In the genomic region with DNA sequence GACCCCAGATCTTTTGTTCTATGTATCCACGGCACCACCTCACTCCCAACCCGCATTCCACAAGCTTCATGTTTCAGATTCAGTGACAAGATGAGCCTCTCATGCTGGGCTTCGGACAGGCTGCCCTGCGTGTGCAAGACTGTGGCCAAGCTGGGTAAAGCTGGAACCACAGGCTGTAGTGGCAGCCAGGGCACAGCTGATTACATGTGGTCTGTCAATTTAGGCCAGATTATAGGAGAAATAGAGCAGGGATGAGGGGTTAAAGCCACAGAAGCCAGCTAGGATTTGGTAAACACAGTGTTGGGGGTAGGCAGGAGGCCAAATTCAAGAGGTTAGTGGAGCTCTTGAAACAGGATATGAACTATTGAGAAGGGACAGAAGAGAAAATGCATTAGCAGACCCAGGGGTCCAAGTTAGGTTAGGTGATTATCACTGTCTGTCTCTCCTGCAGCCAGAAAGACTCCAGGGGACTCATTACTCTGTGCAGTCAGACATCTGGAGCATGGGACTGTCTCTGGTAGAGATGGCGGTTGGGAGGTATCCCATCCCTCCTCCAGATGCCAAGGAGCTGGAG, we compare ENCODE assay signal across 25 cellular contexts. TPM values are rescaled to one million over a fixed set of nuclear protein-coding genes. Genes with fewer than 3 reads are reported as not detected.
DNase-seq lines count a peak whose midpoint lies in the region; FAIRE-seq and TF ChIP-seq lines count a peak whose summit lies in the region.
"Had no signal": no experiment of that assay in that cellular context is flagged by ENCODE, and none has a peak within 500 bp of the region (broad histone marks: within the 10 kb centered on the region; RNA-seq: fewer than 3 reads in every experiment).

No MANE protein-coding gene starts in this region.

- FAIRE-seq in GM19239 (lab: Jason Lieb, UNC) = no peak
- FAIRE-seq: astrocyte, colon, endometrium, H54, TTC549 had no signal

- H4K91ac ChIP-seq in mesenchymal stem cell (ENCODE audit: low read length) = no peak overlapping the region

- H3K27me3 Mint-ChIP-seq in activated T-cell treated with anti-CD3 and anti-CD28 coated beads, Interleukin-2, amount 50 U/mL, for 24 hours = no peaks in the 10 kb centered on the region
- no peaks in the 10 kb centered on the region for H3K27me3 Mint-ChIP-seq in neural crest cell (ENCODE audit: low read depth)
- H3K27me3 Mint-ChIP-seq: CD4-positive, alpha-beta T cell had no signal

- DNase-seq in activated T-cell treated with anti-CD3 and anti-CD28 coated beads, Interleukin-2, amount 50 U/mL, for 24 hours = no peak
- DNase-seq in activated T-cell treated with anti-CD3 and anti-CD28 coated beads for 4 hours (no peak), astrocyte of the spinal cord (ENCODE audit: low read depth, low spot score) (peak; percentile 16), neural crest cell (ENCODE audit: low read depth, low spot score) (no peak), mesenchymal stem cell (no peak), NCI-H226 (no peak), GM19239 (ENCODE audit: insufficient read length, low spot score) (no peak)
- DNase-seq: activated CD4-positive, alpha-beta T cell treated with anti-CD3 and anti-CD28 coated beads for 48 hours; activated naive CD4-positive, alpha-beta T cell treated with anti-CD3 and anti-CD28 coated beads for 36 hours; CD4-positive, alpha-beta T cell; KG1; left cardiac atrium; mucosa of descending colon; NCI-H2029; NCI-H526 treated with DMSO at 0.1 percent for 48 hours; stimulated activated CD4-positive, alpha-beta T cell treated with anti-CD3 and anti-CD28 coated beads, Interleukin-4, amount 100 ng/mL, for 4 hours; stomach; SW 1271; transverse colon had no signal

- no peak overlapping the region for H2BK12ac ChIP-seq in mesenchymal stem cell (ENCODE audit: low read length in 2 of 2)

- TF ChIP-seq CTCF in HEK293 (tag by site-specific recombination; IDR thresholded peaks at IDR 0.05) (no peak), astrocyte of the spinal cord (IDR thresholded peaks at IDR 0.05; ENCODE audit: low read depth, low read length) (no peak), neural crest cell (conservative IDR thresholded peaks at IDR 0.05) (no peak)

- H3K9me3 ChIP-seq in HEK293 (ENCODE audit: control insufficient read depth, insufficient read depth, low read depth, low read length) (no peaks in the 10 kb centered on the region), mesenchymal stem cell (ENCODE audit: control insufficient read depth, low read length) (no peaks in the 10 kb centered on the region)
- H3K9me3 ChIP-seq: mucosa of descending colon, stomach, transverse colon had no signal

- H3K9me3 Mint-ChIP-seq in activated T-cell treated with anti-CD3 and anti-CD28 coated beads, Interleukin-2, amount 50 U/mL, for 24 hours = no peaks in the 10 kb centered on the region
- H3K9me3 Mint-ChIP-seq in neural crest cell = no peaks in the 10 kb centered on the region
- H3K9me3 Mint-ChIP-seq: activated naive CD4-positive, alpha-beta T cell treated with anti-CD3 and anti-CD28 coated beads for 36 hours; CD4-positive, alpha-beta T cell had no signal

- H3K4me2 ChIP-seq in mesenchymal stem cell (ENCODE audit: low read length, poor library complexity, severe bottlenecking) = no peak overlapping the region

- H3K4me1 ChIP-seq in HEK293 (ENCODE audit: control insufficient read depth, insufficient read depth, low read length) (no peaks in the 10 kb centered on the region), mesenchymal stem cell (ENCODE audit: control insufficient read depth, insufficient read depth, low read depth, low read length) (peaks cover 5% of the 10 kb centered on the region)
- H3K4me1 ChIP-seq: transverse colon had no signal

- H3K18ac ChIP-seq in mesenchymal stem cell (ENCODE audit: low read depth in 1 of 2, low read length in 2 of 2) = no peak overlapping the region

- no peak overlapping the region for H2BK5ac ChIP-seq in mesenchymal stem cell (ENCODE audit: low read depth, low read length, poor library complexity, severe bottlenecking)

- H3K4me3 ChIP-seq in HEK293 (ENCODE audit: low read depth, low read length) (no peak overlapping the region), astrocyte of the spinal cord (ENCODE audit: low read depth, low read length) (no peak overlapping the region), mesenchymal stem cell (ENCODE audit: insufficient read depth in 1 of 2, low read depth in 1 of 2, low read length in 2 of 2) (no peak overlapping the region)
- H3K4me3 ChIP-seq: mucosa of descending colon, stomach, transverse colon had no signal

- in situ Hi-C loops in astrocyte of the spinal cord (cut with HindIII; ENCODE audit: low sequenced_read_pairs) = no loop called here

- H3K23ac ChIP-seq in mesenchymal stem cell (ENCODE audit: low read length in 2 of 2) = no peak overlapping the region

- H3K27ac ChIP-seq in HEK293 (ENCODE audit: extremely low read depth, low read depth, low read length) = no peak overlapping the region
- no peak overlapping the region for H3K27ac ChIP-seq in mesenchymal stem cell (ENCODE audit: low read length, poor library complexity, severe bottlenecking)
- H3K27ac ChIP-seq: stomach, transverse colon had no signal

- H2AK5ac ChIP-seq in mesenchymal stem cell (ENCODE audit: low read length, severe bottlenecking) = no peak overlapping the region

- CTCF ChIA-PET in HEK293 (lab: Yijun Ruan, JAX) = interaction anchor here (0.6 to 2.2 kb wide), 4 partner anchors 14 to 1370 kb away, joined by 3 to 12 read pairs (median 4); a partner anchor contains a TSS

- H2AFZ ChIP-seq in mesenchymal stem cell (ENCODE audit: low read depth, low read length) = no peak overlapping the region

- no peak overlapping the region for H3K9ac ChIP-seq in mesenchymal stem cell (ENCODE audit: low read length)

- peak overlapping the region; percentile 5 for H3K27ac Mint-ChIP-seq in activated T-cell treated with anti-CD3 and anti-CD28 coated beads, Interleukin-2, amount 50 U/mL, for 24 hours
- peak overlapping the region; percentile 51 for H3K27ac Mint-ChIP-seq in neural crest cell (ENCODE audit: unreplicated experiment)
- H3K27ac Mint-ChIP-seq: activated naive CD4-positive, alpha-beta T cell treated with anti-CD3 and anti-CD28 coated beads for 36 hours; CD4-positive, alpha-beta T cell had no signal

- no peak overlapping the region for H3K4ac ChIP-seq in mesenchymal stem cell (ENCODE audit: low read depth in 1 of 2, low read length in 2 of 2)

- H3K27me3 ChIP-seq in mesenchymal stem cell (ENCODE audit: control insufficient read depth in 1 of 2, insufficient read depth in 1 of 2, low read length in 2 of 2) = no peaks in the 10 kb centered on the region
- H3K27me3 ChIP-seq: stomach, transverse colon had no signal

- H2BK15ac ChIP-seq in mesenchymal stem cell (ENCODE audit: low read depth, poor library complexity, severe bottlenecking) = no peak overlapping the region

- no peak overlapping the region for H3K14ac ChIP-seq in mesenchymal stem cell (ENCODE audit: low read length in 2 of 2)

- no peak overlapping the region for H2BK120ac ChIP-seq in mesenchymal stem cell (ENCODE audit: low read depth, low read length)

- peaks cover 3% of the 10 kb centered on the region for H3K4me1 Mint-ChIP-seq in activated T-cell treated with anti-CD3 and anti-CD28 coated beads, Interleukin-2, amount 50 U/mL, for 24 hours (ENCODE audit: low read depth)
- no peaks in the 10 kb centered on the region for H3K4me1 Mint-ChIP-seq in neural crest cell

- H3K4me3 Mint-ChIP-seq in activated T-cell treated with anti-CD3 and anti-CD28 coated beads, Interleukin-2, amount 50 U/mL, for 24 hours = no peak overlapping the region
- no peak overlapping the region for H3K4me3 Mint-ChIP-seq in neural crest cell
- H3K4me3 Mint-ChIP-seq: activated naive CD4-positive, alpha-beta T cell treated with anti-CD3 and anti-CD28 coated beads for 36 hours; CD4-positive, alpha-beta T cell had no signal

- H3K36me3 Mint-ChIP-seq in activated T-cell treated with anti-CD3 and anti-CD28 coated beads, Interleukin-2, amount 50 U/mL, for 24 hours (ENCODE audit: low read depth) = peaks cover 86% of the 10 kb centered on the region
- H3K36me3 Mint-ChIP-seq in neural crest cell (ENCODE audit: low read depth) = peaks cover 14% of the 10 kb centered on the region

- H3K36me3 ChIP-seq in HEK293 (ENCODE audit: control insufficient read depth in 2 of 2, insufficient read depth in 1 of 2, low read length in 2 of 2) = peaks cover 27 to 73% of the 10 kb centered on the region in 2 experiments
- peaks cover 42 to 75% of the 10 kb centered on the region in 2 experiments for H3K36me3 ChIP-seq in mesenchymal stem cell (ENCODE audit: control insufficient read depth in 1 of 2, insufficient read depth in 2 of 2, low read depth in 1 of 2, low read length in 2 of 2)

- WGBS in mesenchymal stem cell = 98% methylated on average over 5 of the region's 5 CpGs

- H4K8ac ChIP-seq in mesenchymal stem cell (ENCODE audit: low read length) = no peak overlapping the region

- POLR2A ChIA-PET in HEK293 (lab: Yijun Ruan, JAX) = interaction anchor here (0.6 to 0.7 kb wide), 2 partner anchors 21 to 129 kb away, joined by 3 read pairs; a partner anchor contains a TSS

- H3K79me1 ChIP-seq in mesenchymal stem cell (replicated peaks; ENCODE audit: low read length, poor library complexity, severe bottlenecking) = peaks cover 22% of the 10 kb centered on the region

TF ChIP-seq in HEK293, 187 proteins besides CTCF, POLR2A, EP300 and RAD21:
- TF ChIP-seq ZNF155 (tag by site-specific recombination; IDR thresholded peaks at IDR 0.05) = no peak
- peak; percentile 95 for TF ChIP-seq GLIS1 (tag by site-specific recombination; IDR thresholded peaks at IDR 0.05)

RNA-seq across cellular contexts. Expression of a gene that starts 12.9 kb away (rescaled TPM):
- total RNA-seq in neural crest cell = 22.9 and 23.3 TPM in 2 replicates
- 18.0 TPM for polyA plus RNA-seq in mesenchymal stem cell (2013, experiment 1 of 2)
- polyA plus RNA-seq in mesenchymal stem cell (2013, experiment 2 of 2) = 18.2 TPM

RNA-seq across cellular contexts. Expression of a gene that starts 20.0 kb away (rescaled TPM):
- total RNA-seq in neural crest cell = 3,194 and 3,277 TPM in 2 replicates
- polyA plus RNA-seq in mesenchymal stem cell (2013, experiment 1 of 2) = 2,488 TPM
- polyA plus RNA-seq in mesenchymal stem cell (2013, experiment 2 of 2) = 2,592 TPM

RNA-seq across cellular contexts. Expression of a gene that starts 20.5 kb away (rescaled TPM):
- total RNA-seq in neural crest cell = 30.9 and 32.1 TPM in 2 replicates
- 6.7 TPM for polyA plus RNA-seq in mesenchymal stem cell (2013, experiment 1 of 2)
- polyA plus RNA-seq in mesenchymal stem cell (2013, experiment 2 of 2) = 7.0 TPM
